1 cellular context compared by ENCODE assay signal in genomic region chr1:39105061-39105840, GRCh38.
TF ChIP-seq lines count a peak whose summit lies in the region.

No MANE protein-coding gene starts in this region.

TF ChIP-seq in WTC11, 78 proteins besides CTCF, POLR2A, EP300 and RAD21 (continued from another document):
- TF ChIP-seq, protein P1, sequence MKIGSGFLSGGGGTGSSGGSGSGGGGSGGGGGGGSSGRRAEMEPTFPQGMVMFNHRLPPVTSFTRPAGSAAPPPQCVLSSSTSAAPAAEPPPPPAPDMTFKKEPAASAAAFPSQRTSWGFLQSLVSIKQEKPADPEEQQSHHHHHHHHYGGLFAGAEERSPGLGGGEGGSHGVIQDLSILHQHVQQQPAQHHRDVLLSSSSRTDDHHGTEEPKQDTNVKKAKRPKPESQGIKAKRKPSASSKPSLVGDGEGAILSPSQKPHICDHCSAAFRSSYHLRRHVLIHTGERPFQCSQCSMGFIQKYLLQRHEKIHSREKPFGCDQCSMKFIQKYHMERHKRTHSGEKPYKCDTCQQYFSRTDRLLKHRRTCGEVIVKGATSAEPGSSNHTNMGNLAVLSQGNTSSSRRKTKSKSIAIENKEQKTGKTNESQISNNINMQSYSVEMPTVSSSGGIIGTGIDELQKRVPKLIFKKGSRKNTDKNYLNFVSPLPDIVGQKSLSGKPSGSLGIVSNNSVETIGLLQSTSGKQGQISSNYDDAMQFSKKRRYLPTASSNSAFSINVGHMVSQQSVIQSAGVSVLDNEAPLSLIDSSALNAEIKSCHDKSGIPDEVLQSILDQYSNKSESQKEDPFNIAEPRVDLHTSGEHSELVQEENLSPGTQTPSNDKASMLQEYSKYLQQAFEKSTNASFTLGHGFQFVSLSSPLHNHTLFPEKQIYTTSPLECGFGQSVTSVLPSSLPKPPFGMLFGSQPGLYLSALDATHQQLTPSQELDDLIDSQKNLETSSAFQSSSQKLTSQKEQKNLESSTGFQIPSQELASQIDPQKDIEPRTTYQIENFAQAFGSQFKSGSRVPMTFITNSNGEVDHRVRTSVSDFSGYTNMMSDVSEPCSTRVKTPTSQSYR (CRISPR knock-in tag; IDR thresholded peaks at IDR 0.05), result no peak
- TF ChIP-seq ERG (CRISPR knock-in tag; IDR thresholded peaks at IDR 0.05) (no peak), ATF1 (CRISPR knock-in tag; IDR thresholded peaks at IDR 0.05) (0 out of 2 replicates have a peak, but pooled peaks have one; percentile 21), ZNF138 (CRISPR knock-in tag; conservative IDR thresholded peaks at IDR 0.05) (no peak), RELA (CRISPR knock-in tag; IDR thresholded peaks at IDR 0.05; ENCODE audit: borderline replicate concordance) (no peak), ZNF396 (CRISPR knock-in tag; IDR thresholded peaks at IDR 0.05; ENCODE audit: borderline replicate concordance) (no peak), NR2C2 (CRISPR knock-in tag; IDR thresholded peaks at IDR 0.05) (no peak), ETV6 (CRISPR knock-in tag; IDR thresholded peaks at IDR 0.05) (no peak), IRF1 (CRISPR knock-in tag; IDR thresholded peaks at IDR 0.05) (no peak), FOXP1 (CRISPR knock-in tag; IDR thresholded peaks at IDR 0.05; ENCODE audit: borderline replicate concordance) (no peak), ZNF232 (CRISPR knock-in tag; IDR thresholded peaks at IDR 0.05) (no peak), SP1 (CRISPR knock-in tag; conservative IDR thresholded peaks at IDR 0.05) (0 out of 2 replicates have a peak, but pooled peaks have one; percentile 16), ZNF263 (CRISPR knock-in tag; IDR thresholded peaks at IDR 0.05; ENCODE audit: low read depth) (no peak)
- TF ChIP-seq, protein P2, sequence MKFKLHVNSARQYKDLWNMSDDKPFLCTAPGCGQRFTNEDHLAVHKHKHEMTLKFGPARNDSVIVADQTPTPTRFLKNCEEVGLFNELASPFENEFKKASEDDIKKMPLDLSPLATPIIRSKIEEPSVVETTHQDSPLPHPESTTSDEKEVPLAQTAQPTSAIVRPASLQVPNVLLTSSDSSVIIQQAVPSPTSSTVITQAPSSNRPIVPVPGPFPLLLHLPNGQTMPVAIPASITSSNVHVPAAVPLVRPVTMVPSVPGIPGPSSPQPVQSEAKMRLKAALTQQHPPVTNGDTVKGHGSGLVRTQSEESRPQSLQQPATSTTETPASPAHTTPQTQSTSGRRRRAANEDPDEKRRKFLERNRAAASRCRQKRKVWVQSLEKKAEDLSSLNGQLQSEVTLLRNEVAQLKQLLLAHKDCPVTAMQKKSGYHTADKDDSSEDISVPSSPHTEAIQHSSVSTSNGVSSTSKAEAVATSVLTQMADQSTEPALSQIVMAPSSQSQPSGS (CRISPR knock-in tag; IDR thresholded peaks at IDR 0.05; ENCODE audit: borderline replicate concordance, low read depth), result no peak
TF ChIP-seq in WTC11: peak in this region for 5.
